In genomic region chr7:157604661-157605381, GRCh38 we compare ENCODE assay signal across 23 cellular contexts.
"Had no signal": no experiment of that assay in that cellular context is flagged by ENCODE, and none has a peak within 500 bp of the region (broad histone marks: within the 10 kb centered on the region; RNA-seq: fewer than 3 reads in every experiment).

No MANE protein-coding gene starts in this region.

- H3K27ac ChIP-seq: dorsolateral prefrontal cortex, epithelial cell of prostate, esophagus muscularis mucosa, gastrocnemius medialis, left lung, neutrophil, right atrium auricular region, suprapubic skin, tibial artery, upper lobe of left lung, vagina had no signal

- H3K27me3 ChIP-seq: dorsolateral prefrontal cortex, gastrocnemius medialis, right atrium auricular region, upper lobe of left lung, vagina had no signal

- H3K4me3 ChIP-seq: dorsolateral prefrontal cortex, esophagus muscularis mucosa, gastrocnemius medialis, left lung, lung, right atrium auricular region, smooth muscle cell, suprapubic skin, tibial artery, upper lobe of left lung, vagina had no signal

- H3K9me3 ChIP-seq: esophagus muscularis mucosa, gastrocnemius medialis, left lung, neutrophil, right atrium auricular region, suprapubic skin, tibial artery, upper lobe of left lung, vagina had no signal

- H3K9me3 Mint-ChIP-seq: natural killer cell treated with Interleukin-12 subunit alpha and Interleukin-12 subunit beta and Interleukin-15 and Interleukin-18, amount 100 ng/mL, for 72 hours; stimulated activated effector memory CD8-positive, alpha-beta T cell treated with anti-CD3 and anti-CD28 coated beads, Interleukin-12 subunit alpha, Interleukin-12 subunit beta, amount 100 ng/mL, for 72 hours had no signal

- H3K36me3 ChIP-seq: esophagus muscularis mucosa, gastrocnemius medialis, left lung, neutrophil, right atrium auricular region, suprapubic skin, tibial artery, upper lobe of left lung, vagina had no signal

- H3K4me1 ChIP-seq: esophagus muscularis mucosa, gastrocnemius medialis, left lung, right atrium auricular region, suprapubic skin, tibial artery, upper lobe of left lung, vagina had no signal

- H3K4me3 Mint-ChIP-seq: natural killer cell treated with Interleukin-12 subunit alpha and Interleukin-12 subunit beta and Interleukin-15 and Interleukin-18, amount 100 ng/mL, for 72 hours; stimulated activated effector memory CD8-positive, alpha-beta T cell treated with anti-CD3 and anti-CD28 coated beads, Interleukin-12 subunit alpha, Interleukin-12 subunit beta, amount 100 ng/mL, for 72 hours had no signal

- H3K4me1 Mint-ChIP-seq: stimulated activated effector memory CD8-positive, alpha-beta T cell treated with anti-CD3 and anti-CD28 coated beads, Interleukin-12 subunit alpha, Interleukin-12 subunit beta, amount 100 ng/mL, for 72 hours had no signal

- H3K4me2 ChIP-seq: smooth muscle cell had no signal

- H3K36me3 Mint-ChIP-seq: natural killer cell treated with Interleukin-12 subunit alpha and Interleukin-12 subunit beta and Interleukin-15 and Interleukin-18, amount 100 ng/mL, for 72 hours; stimulated activated effector memory CD8-positive, alpha-beta T cell treated with anti-CD3 and anti-CD28 coated beads, Interleukin-12 subunit alpha, Interleukin-12 subunit beta, amount 100 ng/mL, for 72 hours had no signal

- DNase-seq: cortex of kidney; dorsolateral prefrontal cortex; effector memory CD4-positive, alpha-beta T cell; gastrocnemius medialis; islet precursor cell; left lung; mesenchymal stem cell; midbrain; stimulated activated CD4-positive, alpha-beta T cell treated with anti-CD3 and anti-CD28 coated beads, Interleukin-4, amount 100 ng/mL, for 1 hour; stimulated activated CD8-positive, alpha-beta memory T cell treated with anti-CD3 and anti-CD28 coated beads, Interleukin-4, amount 100 ng/mL, for 48 hours; stimulated activated naive CD8-positive, alpha-beta T cell treated with anti-CD3 and anti-CD28 coated beads, Interleukin-15, Interleukin-2, amounts not matched to agents 100 U/mL and 50 U/mL, for 24 hours; tibial artery had no signal

- ATAC-seq: gastrocnemius medialis; left lung; stimulated activated effector memory CD8-positive, alpha-beta T cell treated with anti-CD3 and anti-CD28 coated beads, Interleukin-12 subunit alpha, Interleukin-12 subunit beta, amount 100 ng/mL, for 72 hours; stimulated activated naive CD8-positive, alpha-beta T cell treated with anti-CD3 and anti-CD28 coated beads, Interleukin-15, Interleukin-2, amounts not matched to agents 100 U/mL and 50 U/mL, for 24 hours had no signal

- H3K27ac Mint-ChIP-seq: natural killer cell treated with Interleukin-12 subunit alpha and Interleukin-12 subunit beta and Interleukin-15 and Interleukin-18, amount 100 ng/mL, for 72 hours; stimulated activated effector memory CD8-positive, alpha-beta T cell treated with anti-CD3 and anti-CD28 coated beads, Interleukin-12 subunit alpha, Interleukin-12 subunit beta, amount 100 ng/mL, for 72 hours had no signal
